Comparison of ENCODE assay signal across 8 cellular contexts in the genomic region with DNA sequence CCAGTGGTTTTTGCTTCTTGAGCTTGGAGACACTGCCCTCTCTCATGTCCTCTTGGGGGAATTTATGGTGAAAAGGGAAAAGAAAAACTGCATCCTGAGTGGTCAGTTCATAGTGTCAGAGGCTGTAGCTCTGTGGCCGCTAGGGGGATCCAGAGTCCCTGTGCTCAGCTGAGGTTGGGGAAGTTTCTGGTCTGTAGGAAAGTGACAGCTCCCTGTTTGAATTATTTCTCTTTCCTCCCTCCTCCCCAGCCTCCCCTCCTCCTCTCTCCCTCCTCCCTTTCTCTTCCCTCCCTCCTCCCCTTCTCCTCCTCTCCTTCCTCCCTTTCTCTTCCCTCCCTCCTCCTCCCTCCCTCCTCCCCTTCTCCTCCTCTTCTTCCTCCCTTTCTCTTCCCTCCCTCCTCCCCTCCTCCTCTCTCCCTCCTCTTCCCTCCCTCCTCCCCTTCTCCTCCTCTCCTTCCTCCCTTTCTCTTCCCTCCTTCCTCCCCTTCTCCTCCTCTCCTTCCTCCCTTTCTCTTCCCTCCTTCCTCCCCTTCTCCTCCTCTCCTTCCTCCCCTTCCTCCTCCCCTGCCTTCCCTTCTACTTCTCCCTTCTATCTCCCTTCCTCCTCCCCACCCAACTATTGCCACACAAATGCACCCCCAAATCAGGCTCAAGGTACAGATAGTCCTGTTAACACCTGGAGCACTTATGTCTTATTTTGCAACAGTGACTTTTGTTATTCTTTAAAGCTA.
DNase-seq lines count a peak whose midpoint lies in the region; ATAC-seq and TF ChIP-seq lines count a peak whose summit lies in the region.

No MANE protein-coding gene starts in this region.

- H3K4me1 Mint-ChIP-seq in natural killer cell treated with Interleukin-12 subunit alpha and Interleukin-12 subunit beta and Interleukin-15 and Interleukin-18, amount 100 ng/mL, for 72 hours (ENCODE audit: low read depth in 2 of 2), result no peaks in the 10 kb centered on the region

- ATAC-seq in GM18498 (IDR thresholded peaks at IDR 0.05; ENCODE audit: unreplicated experiment), result peak; percentile 84
- peak; percentile 77 for ATAC-seq in HG03342 (IDR thresholded peaks at IDR 0.05; ENCODE audit: unreplicated experiment)
- ATAC-seq in natural killer cell treated with Interleukin-12 subunit alpha and Interleukin-12 subunit beta and Interleukin-15 and Interleukin-18, amount 100 ng/mL, for 72 hours, result peak; percentile 63 to 78
- ATAC-seq in upper lobe of right lung, result peak; percentile 91

- H3K9ac ChIP-seq in fibroblast of lung (ENCODE audit: insufficient read depth, low read length), result no peak overlapping the region

- H3K27ac Mint-ChIP-seq in natural killer cell treated with Interleukin-12 subunit alpha and Interleukin-12 subunit beta and Interleukin-15 and Interleukin-18, amount 100 ng/mL, for 72 hours, result no peak overlapping the region

- no peaks in the 10 kb centered on the region for H3K36me3 Mint-ChIP-seq in natural killer cell treated with Interleukin-12 subunit alpha and Interleukin-12 subunit beta and Interleukin-15 and Interleukin-18, amount 100 ng/mL, for 72 hours

- peak; percentile 86 for DNase-seq in AG08395 (ENCODE audit: low spot score)
- DNase-seq in NCI-H460 (ENCODE audit: extremely low read depth, low read depth), result peak; percentile 60
- DNase-seq in activated CD4-positive, alpha-beta T cell treated with anti-CD3 and anti-CD28 coated beads, Interleukin-2, amount 50 U/mL, for 1 hour, result peak; percentile 5
- DNase-seq in fibroblast of lung (ENCODE audit: low read depth in 2 of 2), result peak; percentile 55 to 78
- no peak for DNase-seq in natural killer cell treated with Interleukin-12 subunit alpha and Interleukin-12 subunit beta and Interleukin-15 and Interleukin-18, amount 100 ng/mL, for 72 hours (ENCODE audit: low spot score)
- DNase-seq in upper lobe of right lung, result peak; percentile 75

- H3K36me3 ChIP-seq in fibroblast of lung (ENCODE audit: control insufficient read depth, insufficient read depth, low read length), result no peaks in the 10 kb centered on the region
- no peaks in the 10 kb centered on the region for H3K36me3 ChIP-seq in upper lobe of right lung

- TF ChIP-seq CTCF in fibroblast of lung (conservative IDR thresholded peaks at IDR 0.05 in 1 of 2, IDR thresholded peaks at IDR 0.05 in 1 of 2; ENCODE audit: low read depth in 1 of 2, low read length in 2 of 2) (peak; percentile 97 to 98), upper lobe of right lung (IDR thresholded peaks at IDR 0.05) (peak; percentile 79)

- H4K20me1 ChIP-seq in fibroblast of lung (ENCODE audit: control insufficient read depth, extremely low read depth, insufficient read depth, low read length), result no peaks in the 10 kb centered on the region

- intact Hi-C loops in upper lobe of right lung (cut with DNase I), result no loop called here

- H3K9me3 ChIP-seq in fibroblast of lung (ENCODE audit: control insufficient read depth, insufficient read depth, low read depth, low read length) (no peaks in the 10 kb centered on the region), upper lobe of right lung (no peaks in the 10 kb centered on the region)

- no peak overlapping the region for H3K4me3 Mint-ChIP-seq in natural killer cell treated with Interleukin-12 subunit alpha and Interleukin-12 subunit beta and Interleukin-15 and Interleukin-18, amount 100 ng/mL, for 72 hours

- no peaks in the 10 kb centered on the region for H3K79me2 ChIP-seq in fibroblast of lung (ENCODE audit: control insufficient read depth, insufficient read depth, low read length)

- H3K27ac ChIP-seq in fibroblast of lung (ENCODE audit: insufficient read depth, low read length) (no peak overlapping the region), upper lobe of right lung (no peak overlapping the region)

- H3K4me2 ChIP-seq in fibroblast of lung (ENCODE audit: extremely low read depth, insufficient read depth, low read length), result no peak overlapping the region

- H3K27me3 ChIP-seq in fibroblast of lung (ENCODE audit: control insufficient read depth, insufficient read depth, low read length) (no peaks in the 10 kb centered on the region), upper lobe of right lung (no peaks in the 10 kb centered on the region)

- H3K4me3 ChIP-seq in fibroblast of lung (replicated peaks in 1 of 4; ENCODE audit: control extremely low read depth in 1 of 4, insufficient read depth in 1 of 4, low read depth in 3 of 4, low read length in 4 of 4), result no peak overlapping the region
- no peak overlapping the region for H3K4me3 ChIP-seq in upper lobe of right lung

- H3K27me3 Mint-ChIP-seq in natural killer cell treated with Interleukin-12 subunit alpha and Interleukin-12 subunit beta and Interleukin-15 and Interleukin-18, amount 100 ng/mL, for 72 hours, result peaks cover 19 to 33% of the 10 kb centered on the region in 2 donors

- H3K4me1 ChIP-seq in fibroblast of lung (ENCODE audit: control insufficient read depth, extremely low read depth, insufficient read depth, low read length), result peaks cover 11% of the 10 kb centered on the region
- no peaks in the 10 kb centered on the region for H3K4me1 ChIP-seq in upper lobe of right lung

- H2AFZ ChIP-seq in fibroblast of lung (ENCODE audit: low read length), result no peak overlapping the region

- no peaks in the 10 kb centered on the region for H3K9me3 Mint-ChIP-seq in natural killer cell treated with Interleukin-12 subunit alpha and Interleukin-12 subunit beta and Interleukin-15 and Interleukin-18, amount 100 ng/mL, for 72 hours
